ENCODE assay signal across 14 cellular contexts in the genomic region with DNA sequence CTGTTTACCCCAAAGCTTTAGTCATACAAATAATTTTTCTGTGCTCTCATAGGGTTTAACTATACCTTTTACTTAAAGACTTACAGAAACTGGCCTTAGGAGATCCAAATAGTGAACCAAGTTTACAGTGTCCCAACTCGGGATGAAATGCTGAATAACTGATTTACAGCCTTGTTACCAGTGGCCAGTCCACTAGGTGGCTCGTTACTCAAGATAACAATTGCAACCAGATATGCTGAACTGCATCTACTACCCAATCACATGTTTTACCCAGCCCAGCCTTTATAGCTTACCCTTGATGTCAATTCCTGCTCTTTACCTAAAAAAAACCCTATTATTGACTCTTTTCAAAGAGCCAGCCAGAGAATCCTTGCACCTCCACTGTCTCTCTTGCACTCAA.
DNase-seq lines count a peak whose midpoint lies in the region; ATAC-seq, FAIRE-seq and TF ChIP-seq lines count a peak whose summit lies in the region.
"Had no signal": no experiment of that assay in that cellular context is flagged by ENCODE, and none has a peak within 500 bp of the region (broad histone marks: within the 10 kb centered on the region; RNA-seq: fewer than 3 reads in every experiment).

No MANE protein-coding gene starts in this region.

- H3K4me1 ChIP-seq in keratinocyte (ENCODE audit: control insufficient read depth, extremely low read depth, insufficient read depth, low read length), result no peaks in the 10 kb centered on the region
- H3K4me1 ChIP-seq: gastrocnemius medialis, uterus had no signal

- H3K27ac ChIP-seq in VCaP (no peak overlapping the region), keratinocyte (ENCODE audit: control insufficient read depth, insufficient read depth, low read length) (no peak overlapping the region)
- H3K27ac ChIP-seq: gastrocnemius medialis, uterus had no signal

- H4K20me1 ChIP-seq in keratinocyte (ENCODE audit: control insufficient read depth, extremely low read depth, insufficient read depth, low read length), result no peaks in the 10 kb centered on the region

- POLR2A ChIA-PET in HEK293T (lab: Yijun Ruan, JAX), result no interaction called here

- no peak for DNase-seq in AG10803 (ENCODE audit: low read depth)
- DNase-seq in HEK293T (ENCODE audit: extremely low spot score), result peak; percentile 43
- DNase-seq in keratinocyte (ENCODE audit: low read depth, low spot score), result no peak
- no peak for DNase-seq in NCI-H146 treated with DMSO at 0.1 percent for 48 hours (lab: John Stamatoyannopoulos, UW; ENCODE audit: unreplicated experiment)
- DNase-seq in kidney glomerular epithelial cell (lab: John Stamatoyannopoulos, UW), result no peak
- DNase-seq: activated CD4-positive, alpha-beta T cell treated with anti-CD3 and anti-CD28 coated beads, Interleukin-2, amount 50 U/mL, for 1 hour; activated naive CD4-positive, alpha-beta T cell; gastrocnemius medialis; NCI-H1436; uterus had no signal

- no peak overlapping the region for H3K4me2 ChIP-seq in keratinocyte (ENCODE audit: control insufficient read depth, extremely low read depth, insufficient read depth, low read depth, low read length)

- no peak overlapping the region for H3K9ac ChIP-seq in keratinocyte (ENCODE audit: control insufficient read depth, extremely low read depth, insufficient read depth, low read length)

- H3K4me3 ChIP-seq in AG10803 (ENCODE audit: low read length) (no peak overlapping the region), keratinocyte (ENCODE audit: control insufficient read depth in 2 of 3, extremely low read depth in 1 of 3, insufficient read depth in 2 of 3, low read depth in 1 of 3, low read length in 3 of 3) (no peak overlapping the region)
- H3K4me3 ChIP-seq: gastrocnemius medialis, uterus had no signal

- TF ChIP-seq CTCF in AG10803 (conservative IDR thresholded peaks at IDR 0.05; ENCODE audit: low read length) (peak; percentile 4; the same call in 1 of the 2 replicates), VCaP (conservative IDR thresholded peaks at IDR 0.05) (0 out of 2 replicates have a peak, but pooled peaks have one; percentile 19), keratinocyte (optimal IDR thresholded peaks at IDR 0.05 in 1 of 3, IDR thresholded peaks at IDR 0.05 in 1 of 3, conservative IDR thresholded peaks at IDR 0.05 in 1 of 3; ENCODE audit: extremely low read depth in 1 of 3, insufficient read depth in 2 of 3, low read length in 3 of 3) (peak in 2 of 3 experiments; percentile 25 to 29)

- H3K36me3 ChIP-seq in keratinocyte (ENCODE audit: control insufficient read depth in 2 of 2, extremely low read depth in 1 of 2, insufficient read depth in 2 of 2, low read length in 2 of 2), result no peaks in the 10 kb centered on the region
- H3K36me3 ChIP-seq: gastrocnemius medialis, uterus had no signal

- H3K27me3 ChIP-seq in keratinocyte (ENCODE audit: control insufficient read depth, extremely low read depth, insufficient read depth, low read length), result no peaks in the 10 kb centered on the region
- H3K27me3 ChIP-seq: gastrocnemius medialis, uterus had no signal

- no peak overlapping the region for H2AFZ ChIP-seq in keratinocyte (ENCODE audit: control insufficient read depth, low read length)

- FAIRE-seq in keratinocyte (lab: Jason Lieb, UNC), result no peak
- FAIRE-seq: colon had no signal

- H3K9me3 ChIP-seq in keratinocyte (ENCODE audit: control insufficient read depth, low read depth, low read length), result no peaks in the 10 kb centered on the region
- H3K9me3 ChIP-seq: gastrocnemius medialis, uterus had no signal

- CTCF ChIA-PET in HEK293T (lab: Yijun Ruan, JAX), result interaction anchor here (0.7 kb wide), 1 partner anchor 30 kb away, joined by 3 read pairs; no protein-coding TSS in a partner anchor

- no peaks in the 10 kb centered on the region for H3K79me2 ChIP-seq in keratinocyte (ENCODE audit: control insufficient read depth, insufficient read depth, low read length)

- H3K9me1 ChIP-seq in keratinocyte (ENCODE audit: control insufficient read depth, extremely low read depth, insufficient read depth, low read length), result no peaks in the 10 kb centered on the region

- dilution Hi-C loops in keratinocyte (cut with MboI; ENCODE audit: extremely low pct_ligation_motif_present, low sequenced_read_pairs), result no loop called here

- ATAC-seq in GM19035 (IDR thresholded peaks at IDR 0.05; ENCODE audit: unreplicated experiment), result no peak
- ATAC-seq in HG03159 (IDR thresholded peaks at IDR 0.05; ENCODE audit: unreplicated experiment), result no peak
- ATAC-seq: gastrocnemius medialis had no signal

TF ChIP-seq in HEK293T, 16 proteins besides CTCF, POLR2A, EP300 and RAD21:
- TF ChIP-seq FOXA1 (IDR thresholded peaks at IDR 0.05) (no peak), TARDBP (IDR thresholded peaks at IDR 0.05) (no peak), ZNF384 (IDR thresholded peaks at IDR 0.05) (no peak), ELF4 (IDR thresholded peaks at IDR 0.05) (no peak), BHLHE40 (IDR thresholded peaks at IDR 0.05; ENCODE audit: borderline replicate concordance) (no peak), FOXM1 (IDR thresholded peaks at IDR 0.05; ENCODE audit: borderline replicate concordance) (no peak), NFRKB (IDR thresholded peaks at IDR 0.05) (no peak), L3MBTL2 (conservative IDR thresholded peaks at IDR 0.05) (no peak), SP1 (IDR thresholded peaks at IDR 0.05) (no peak), ARNT (IDR thresholded peaks at IDR 0.05) (no peak), LEF1 (IDR thresholded peaks at IDR 0.05; ENCODE audit: borderline replicate concordance) (no peak), HDGF (IDR thresholded peaks at IDR 0.05; ENCODE audit: borderline replicate concordance) (no peak), SUZ12 (IDR thresholded peaks at IDR 0.05) (no peak), FOXK2 (IDR thresholded peaks at IDR 0.05) (no peak), CTBP1 (IDR thresholded peaks at IDR 0.05; ENCODE audit: borderline replicate concordance) (no peak)
- TF ChIP-seq, protein P1, sequence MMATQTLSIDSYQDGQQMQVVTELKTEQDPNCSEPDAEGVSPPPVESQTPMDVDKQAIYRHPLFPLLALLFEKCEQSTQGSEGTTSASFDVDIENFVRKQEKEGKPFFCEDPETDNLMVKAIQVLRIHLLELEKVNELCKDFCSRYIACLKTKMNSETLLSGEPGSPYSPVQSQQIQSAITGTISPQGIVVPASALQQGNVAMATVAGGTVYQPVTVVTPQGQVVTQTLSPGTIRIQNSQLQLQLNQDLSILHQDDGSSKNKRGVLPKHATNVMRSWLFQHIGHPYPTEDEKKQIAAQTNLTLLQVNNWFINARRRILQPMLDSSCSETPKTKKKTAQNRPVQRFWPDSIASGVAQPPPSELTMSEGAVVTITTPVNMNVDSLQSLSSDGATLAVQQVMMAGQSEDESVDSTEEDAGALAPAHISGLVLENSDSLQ (IDR thresholded peaks at IDR 0.05), result no peak
